8 cellular contexts compared by ENCODE assay signal in the genomic region with DNA sequence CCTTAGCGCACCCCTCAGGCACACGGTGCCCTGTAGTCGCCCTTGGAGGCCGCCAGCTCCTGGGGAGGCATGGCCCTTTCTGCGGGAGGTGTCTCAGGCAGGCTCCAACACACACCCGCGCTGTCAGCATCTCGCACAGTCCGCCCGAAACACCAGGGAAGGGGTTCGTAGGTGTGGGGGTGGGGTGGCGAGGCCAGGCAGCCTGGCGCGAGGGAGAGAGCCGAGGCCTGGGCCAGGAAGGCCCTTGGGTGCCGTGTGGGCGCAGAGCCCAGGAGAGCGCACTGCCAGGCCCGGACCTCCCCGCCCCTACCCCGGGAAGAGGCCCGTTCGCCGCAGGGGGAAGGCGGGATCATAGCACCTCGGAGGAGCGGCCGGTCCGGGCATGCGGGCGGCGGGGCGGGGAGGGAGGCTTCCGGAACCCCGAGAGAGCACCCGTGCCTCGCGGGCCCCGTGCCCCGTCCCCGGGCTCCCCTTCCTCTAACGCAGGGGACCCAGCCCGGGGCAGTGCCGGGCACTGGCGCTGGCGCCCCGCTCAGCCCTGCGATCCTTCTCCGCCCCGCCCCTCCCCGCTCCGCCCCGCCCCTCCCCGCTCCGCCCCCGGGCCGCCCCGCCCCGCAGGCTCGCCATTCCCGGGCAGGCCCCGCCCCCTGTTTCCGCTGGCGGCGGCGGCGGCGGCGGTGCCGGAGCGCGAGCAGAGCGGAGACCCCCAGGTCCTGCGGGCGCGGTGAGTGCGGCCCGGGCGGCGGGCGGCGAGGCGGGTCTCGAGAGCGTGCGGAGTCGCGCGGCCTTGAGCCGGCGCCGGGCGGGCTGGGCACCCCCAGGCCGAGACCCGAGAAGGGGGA. TPM values are rescaled to one million over a fixed set of nuclear protein-coding genes. Genes with fewer than 3 reads are reported as not detected.
DNase-seq lines count a peak whose midpoint lies in the region; ATAC-seq and TF ChIP-seq lines count a peak whose summit lies in the region.

A gene with protein sequence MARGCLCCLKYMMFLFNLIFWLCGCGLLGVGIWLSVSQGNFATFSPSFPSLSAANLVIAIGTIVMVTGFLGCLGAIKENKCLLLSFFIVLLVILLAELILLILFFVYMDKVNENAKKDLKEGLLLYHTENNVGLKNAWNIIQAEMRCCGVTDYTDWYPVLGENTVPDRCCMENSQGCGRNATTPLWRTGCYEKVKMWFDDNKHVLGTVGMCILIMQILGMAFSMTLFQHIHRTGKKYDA (plus strand): TSS at position 650 of the 842 bp plus-strand sequence. CDS start 123,815 bp downstream, outside the sequence.

- H3K9ac ChIP-seq in Loucy (ENCODE audit: low read depth, low read length, poor library complexity, severe bottlenecking) (peak within 1 kb of the TSS; percentile 52), smooth muscle cell (ENCODE audit: low read depth) (peak within 1 kb of the TSS; percentile 72)

- no peak for TF ChIP-seq CTCF in Loucy (conservative IDR thresholded peaks at IDR 0.05; ENCODE audit: low read length)
- no peak for TF ChIP-seq CTCF in WERI-Rb-1 (IDR thresholded peaks at IDR 0.05; ENCODE audit: low read depth, low read length)
- TF ChIP-seq CTCF in breast epithelium (IDR thresholded peaks at IDR 0.05) = no peak
- no peak for TF ChIP-seq CTCF in smooth muscle cell (IDR thresholded peaks at IDR 0.05; ENCODE audit: borderline replicate concordance, insufficient read depth, poor library complexity, severe bottlenecking)

- H3K4me1 ChIP-seq in Loucy (ENCODE audit: insufficient read depth, low read length, poor library complexity, severe bottlenecking) (peaks cover 9% of the 10 kb centered on the region), breast epithelium (no peaks in the 10 kb centered on the region), smooth muscle cell (ENCODE audit: low read depth) (no peaks in the 10 kb centered on the region)

- intact Hi-C loops in breast epithelium (cut with DNase I; ENCODE audit: low total_unique reads) = loop anchor here (2.0 kb wide), 1 partner anchor 198 kb away; no protein-coding TSS in a partner anchor

- in situ Hi-C loops in Caki2 (cut with HindIII; ENCODE audit: low pct_unique_long_range_greater_than_20kb, low sequenced_read_pairs) = no loop called here

- peaks cover 14% of the 10 kb centered on the region for H3K27me3 ChIP-seq in Loucy (ENCODE audit: insufficient read depth, low read length, poor library complexity, severe bottlenecking)
- no peaks in the 10 kb centered on the region for H3K27me3 ChIP-seq in WERI-Rb-1 (ENCODE audit: insufficient read depth, low read depth, severe bottlenecking)
- H3K27me3 ChIP-seq in breast epithelium = no peaks in the 10 kb centered on the region
- no peaks in the 10 kb centered on the region for H3K27me3 ChIP-seq in smooth muscle cell (ENCODE audit: low read depth)

- peak within 1 kb of the TSS; percentile 88 for H2AFZ ChIP-seq in Loucy (ENCODE audit: low read length)
- peak within 1 kb of the TSS; percentile 89 for H2AFZ ChIP-seq in smooth muscle cell (ENCODE audit: low read depth)

- H3K9me2 ChIP-seq in Loucy (replicated peaks; ENCODE audit: low read depth, low read length) = no peaks in the 10 kb centered on the region

- ATAC-seq in GM21717 (IDR thresholded peaks at IDR 0.05; ENCODE audit: unreplicated experiment) = peak; percentile 69

- H4K20me1 ChIP-seq in Loucy (ENCODE audit: insufficient read depth, low read length, poor library complexity, severe bottlenecking) = no peaks in the 10 kb centered on the region
- H4K20me1 ChIP-seq in smooth muscle cell (ENCODE audit: low read depth) = peaks cover 37% of the 10 kb centered on the region

- WGBS in smooth muscle cell (ENCODE audit: low lambda C conversion rate) = 8% methylated on average over 18 of the region's 95 CpGs

- H3K4me3 ChIP-seq in Loucy (ENCODE audit: low read length, poor library complexity, severe bottlenecking) = peak within 1 kb of the TSS; percentile 73
- H3K4me3 ChIP-seq in WERI-Rb-1 (ENCODE audit: low read depth, low read length) = peak within 1 kb of the TSS; percentile 73
- peak within 1 kb of the TSS; percentile 87 to 91 (median 89) for H3K4me3 ChIP-seq in breast epithelium
- peak within 1 kb of the TSS; percentile 83 for H3K4me3 ChIP-seq in smooth muscle cell

- H3K9me3 ChIP-seq in Loucy (ENCODE audit: insufficient read depth, low read depth, low read length) = no peaks in the 10 kb centered on the region
- no peaks in the 10 kb centered on the region for H3K9me3 ChIP-seq in WERI-Rb-1 (ENCODE audit: severe bottlenecking)
- H3K9me3 ChIP-seq in breast epithelium = no peaks in the 10 kb centered on the region
- H3K9me3 ChIP-seq in smooth muscle cell (replicated peaks; ENCODE audit: low read depth) = no peaks in the 10 kb centered on the region

- H3F3A ChIP-seq in Loucy (ENCODE audit: low read depth) = 0 out of 2 replicates have a peak, but pooled peaks cover 3% of the 10 kb centered on the region
- peaks cover 4% of the 10 kb centered on the region for H3F3A ChIP-seq in smooth muscle cell (ENCODE audit: low read depth)

- H3K4me2 ChIP-seq in Loucy (ENCODE audit: low read depth, low read length, poor library complexity, severe bottlenecking) = peak within 1 kb of the TSS; percentile 82
- peak within 1 kb of the TSS; percentile 99 for H3K4me2 ChIP-seq in smooth muscle cell

- H3K36me3 ChIP-seq in Loucy (ENCODE audit: insufficient read depth, low read length) (no peaks in the 10 kb centered on the region), WERI-Rb-1 (no peaks in the 10 kb centered on the region), breast epithelium (no peaks in the 10 kb centered on the region), smooth muscle cell (ENCODE audit: low read depth) (no peaks in the 10 kb centered on the region)

- no peaks in the 10 kb centered on the region for H3K79me2 ChIP-seq in Loucy (ENCODE audit: insufficient read depth, low read length)
- peaks cover 25% of the 10 kb centered on the region for H3K79me2 ChIP-seq in smooth muscle cell (ENCODE audit: low read depth)

- TF ChIP-seq POLR2A in breast epithelium (IDR thresholded peaks at IDR 0.05) = peak; percentile 15

- DNase-seq in Caki2 (ENCODE audit: low read depth) (peak; percentile 80), WERI-Rb-1 (peak; percentile 56), breast epithelium (ENCODE audit: low spot score in 2 of 2) (peak; percentile 60 to 82), iPS-NIHi7 (ENCODE audit: extremely low spot score) (peak; percentile 86), smooth muscle cell (lab: John Stamatoyannopoulos, UW; ENCODE audit: unreplicated experiment) (peak; percentile 75), superior temporal gyrus (ENCODE audit: extremely low spot score) (no peak)

- H3K27ac ChIP-seq in WERI-Rb-1 = peak within 1 kb of the TSS; percentile 75
- H3K27ac ChIP-seq in breast epithelium = peak within 1 kb of the TSS; percentile 92 to 96
- H3K27ac ChIP-seq in smooth muscle cell (ENCODE audit: low read depth) = peak within 1 kb of the TSS; percentile 31

RNA-seq across cellular contexts. Expression of the gene that starts here (rescaled TPM):
- 6.9 and 11.0 TPM in 2 replicates for total RNA-seq in Caki2 (2014; rRNA removed; shearing (Covaris generic); ENCODE audit: low replicate concordance)
- 10 to 100 TPM; 16.8 to 44.9 (median 36.9) TPM for total RNA-seq in breast epithelium
- total RNA-seq in smooth muscle cell = 29.8 and 46.9 TPM in 2 replicates
- polyA plus RNA-seq in smooth muscle cell = 14.4 and 17.7 TPM in 2 replicates

Comparison
In these comparisons a context has a peak if more than half of its experiments do, and no peak if none do; other contexts are left out.
1. H3K27ac ChIP-seq: peak in every context shown above with its lines; median percentile 94 in breast epithelium; 75 in WERI-Rb-1; 31 in smooth muscle cell.